ENCODE assay signal across 8 cellular contexts in genomic region chr21:32520885-32521735, GRCh38.
DNase-seq lines count a peak whose midpoint lies in the region; ATAC-seq and TF ChIP-seq lines count a peak whose summit lies in the region.

No MANE protein-coding gene starts in this region.

- peak overlapping the region; percentile 47 for H3K27ac ChIP-seq in cingulate gyrus (ENCODE audit: low read depth, low read length)

- no peaks in the 10 kb centered on the region for H3K27me3 ChIP-seq in BJ (ENCODE audit: control insufficient read depth, insufficient read depth, low read length)

- TF ChIP-seq CTCF in BJ (IDR thresholded peaks at IDR 0.05; ENCODE audit: insufficient read depth, low read depth, low read length): no peak

- H3K36me3 ChIP-seq in BJ (ENCODE audit: control insufficient read depth, insufficient read depth, low read length): no peaks in the 10 kb centered on the region

- CTCF ChIA-PET in BJ (lab: Yijun Ruan, JAX): interaction anchor here (1.2 to 1.4 kb wide), 2 partner anchors 80 to 118 kb away, joined by 4 to 5 read pairs; no protein-coding TSS in a partner anchor

- ATAC-seq in GM19035 (IDR thresholded peaks at IDR 0.05; ENCODE audit: unreplicated experiment): no peak

- no peak overlapping the region for H3K4me3 ChIP-seq in BJ (ENCODE audit: low read depth, low read length)

- POLR2A ChIA-PET in BJ (lab: Charles Lee): no interaction called here

- DNase-seq in BJ (ENCODE audit: low read depth) (peak; percentile 45), NCI-H69 (lab: John Stamatoyannopoulos, UW) (peak; percentile 86), lung microvascular endothelial cell (ENCODE audit: low read depth in 2 of 2) (peak; percentile 98 to 99), iPS-NIHi11 (ENCODE audit: low spot score) (no peak), NAMALWA (ENCODE audit: low spot score) (no peak)
- no peak for DNase-seq in activated naive CD4-positive, alpha-beta T cell treated with anti-CD3 and anti-CD28 coated beads, Interleukin-2, amount 50 U/mL, for 16 hours

Comparison
In these comparisons a context has a peak if more than half of its experiments do, and no peak if none do; other contexts are left out.
1. DNase-seq: peak in BJ (single experiment), NCI-H69 (single experiment) and lung microvascular endothelial cell (2 of 2); none in iPS-NIHi11 (single experiment), NAMALWA (single experiment) and activated naive CD4-positive, alpha-beta T cell treated with anti-CD3 and anti-CD28 coated beads, Interleukin-2, amount 50 U/mL, for 16 hours (single experiment).